Comparison of ENCODE assay signal across 12 cellular contexts in the genomic region with DNA sequence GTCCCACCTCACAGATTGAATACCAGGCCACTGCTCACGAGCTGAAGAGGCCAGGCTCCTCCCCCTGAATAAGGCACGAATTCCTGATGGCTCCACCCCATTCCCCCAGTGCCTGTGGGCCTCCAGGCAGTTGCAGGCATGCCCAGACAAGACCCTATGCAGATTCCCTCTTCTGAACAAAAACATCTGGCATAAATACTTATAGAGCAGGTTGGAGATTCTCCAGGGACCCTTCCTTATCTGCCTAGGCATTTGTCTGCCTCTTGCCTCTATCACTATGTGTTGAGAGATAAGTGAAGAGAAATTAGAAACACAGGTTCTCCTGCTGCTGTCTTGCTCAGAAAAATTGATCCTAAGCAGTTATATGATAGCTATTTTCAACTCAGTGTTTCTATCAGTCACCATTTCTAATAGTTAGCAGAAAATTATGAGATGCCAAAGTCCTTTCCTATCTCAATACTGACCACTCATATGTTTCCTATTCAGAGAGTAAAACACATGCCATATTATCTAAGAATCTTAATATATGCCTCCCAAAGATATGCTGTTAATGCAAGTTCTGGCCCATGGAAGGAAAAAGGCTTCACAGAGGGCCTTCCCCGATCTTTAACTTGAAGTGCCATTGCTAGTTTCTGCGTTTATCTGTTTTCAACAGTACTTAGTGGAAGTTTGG.
DNase-seq lines count a peak whose midpoint lies in the region; ATAC-seq, FAIRE-seq and TF ChIP-seq lines count a peak whose summit lies in the region.
"Had no signal": no experiment of that assay in that cellular context is flagged by ENCODE, and none has a peak within 500 bp of the region (broad histone marks: within the 10 kb centered on the region; RNA-seq: fewer than 3 reads in every experiment).

No MANE protein-coding gene starts in this region.

- WGBS in GM23248 (ENCODE audit: low coverage in 1 of 2, low lambda C conversion rate in 2 of 2, missing lambda C conversion rate in 2 of 2), 2 experiments = 67 to 70% methylated on average over 4 of the region's 4 CpGs

- H3K4me3 Mint-ChIP-seq in GM23338 = no peak overlapping the region
- no peak overlapping the region for H3K4me3 Mint-ChIP-seq in mesothelial cell of epicardium

- no peak for FAIRE-seq in bronchial epithelial cell (lab: Jason Lieb, UNC)

- H3K9ac ChIP-seq in GM23248 = no peak overlapping the region

- TF ChIP-seq CTCF in GM23338 (conservative IDR thresholded peaks at IDR 0.05; ENCODE audit: low read depth in 2 of 2) = no peak
- no peak for TF ChIP-seq CTCF in bronchial epithelial cell (IDR thresholded peaks at IDR 0.05; ENCODE audit: insufficient read depth, low read length, severe bottlenecking)
- no peak for TF ChIP-seq CTCF in mesothelial cell of epicardium (IDR thresholded peaks at IDR 0.05; ENCODE audit: unreplicated experiment)

- peak; percentile 34; the same call in 2 of the 3 replicates for ATAC-seq in GM23338
- ATAC-seq: mucosa of descending colon had no signal

- H3K4me1 Mint-ChIP-seq in GM23338 (peaks cover 18% of the 10 kb centered on the region; the same call in 2 of the 3 replicates), mesothelial cell of epicardium (peaks cover 29% of the 10 kb centered on the region)

- H2AFZ ChIP-seq in GM23338 = 0 out of 2 replicates have a peak overlapping the region, but pooled peaks have one; percentile 23
- H2AFZ ChIP-seq in GM23248 = no peak overlapping the region

- no peaks in the 10 kb centered on the region for H3K27me3 ChIP-seq in GM23338 (ENCODE audit: insufficient read depth)
- H3K27me3 ChIP-seq in bronchial epithelial cell (ENCODE audit: control insufficient read depth, insufficient read depth, low read length) = no peaks in the 10 kb centered on the region
- H3K27me3 ChIP-seq in GM23248 (replicated peaks; ENCODE audit: insufficient read depth) = peaks cover 26% of the 10 kb centered on the region
- H3K27me3 ChIP-seq: Peyer's patch had no signal

- H3K79me2 ChIP-seq in GM23338 (replicated peaks; ENCODE audit: insufficient read depth) (no peaks in the 10 kb centered on the region), GM23248 (ENCODE audit: insufficient read depth) (no peaks in the 10 kb centered on the region)

- in situ Hi-C loops in GM23248 (cut with MboI) = no loop called here

- DNase-seq in GM23338 (ENCODE audit: low spot score) (peak; percentile 49), NCI-H2171 treated with DMSO at 0.1 percent for 48 hours (lab: John Stamatoyannopoulos, UW) (peak; percentile 95), bronchial epithelial cell (ENCODE audit: low read depth) (peak; percentile 65), mesothelial cell of epicardium (ENCODE audit: low spot score in 2 of 2, unreplicated experiment in 2 of 2) (peak in 1 of 2 experiments; percentile 22), NCI-H1436 (lab: John Stamatoyannopoulos, UW) (no peak), foreskin melanocyte (no peak), GM23248 (no peak)
- DNase-seq: activated CD8-positive, alpha-beta memory T cell treated with anti-CD3 and anti-CD28 coated beads for 24 hours; mucosa of descending colon; NCI-H2029 treated with DMSO at 0.1 percent for 48 hours; Peyer's patch; T1000 had no signal

- H3K27ac ChIP-seq in GM23338 (ENCODE audit: low read depth) = 0 out of 2 replicates have a peak overlapping the region, but pooled peaks have one; percentile 45
- H3K27ac ChIP-seq in GM23248 = no peak overlapping the region
- H3K27ac ChIP-seq: Peyer's patch had no signal

- H3K27me3 Mint-ChIP-seq in GM23338 (ENCODE audit: insufficient read depth, low read depth, poor library complexity) = peaks cover 6% of the 10 kb centered on the region
- no peaks in the 10 kb centered on the region for H3K27me3 Mint-ChIP-seq in mesothelial cell of epicardium (ENCODE audit: low read depth)

- no peaks in the 10 kb centered on the region for H4K20me1 ChIP-seq in GM23338 (replicated peaks; ENCODE audit: insufficient read depth)
- no peaks in the 10 kb centered on the region for H4K20me1 ChIP-seq in GM23248 (ENCODE audit: insufficient read depth)

- no peaks in the 10 kb centered on the region for H3K9me3 ChIP-seq in GM23248 (ENCODE audit: low read depth)
- H3K9me3 ChIP-seq: mucosa of descending colon, Peyer's patch had no signal

- H3K4me3 ChIP-seq in GM23338 (no peak overlapping the region), bronchial epithelial cell (ENCODE audit: low read depth, low read length) (no peak overlapping the region), GM23248 (no peak overlapping the region)
- H3K4me3 ChIP-seq: mucosa of descending colon, Peyer's patch had no signal

- H3K27ac Mint-ChIP-seq in GM23338 = peak overlapping the region; percentile 77; the same call in 1 of the 2 replicates
- peak overlapping the region; percentile 85 for H3K27ac Mint-ChIP-seq in mesothelial cell of epicardium

- H3K36me3 Mint-ChIP-seq in GM23338 (ENCODE audit: low read depth) (no peaks in the 10 kb centered on the region), mesothelial cell of epicardium (no peaks in the 10 kb centered on the region)

- H3K9me2 ChIP-seq in GM23338 (ENCODE audit: insufficient read depth) (no peaks in the 10 kb centered on the region), GM23248 (ENCODE audit: insufficient read depth) (no peaks in the 10 kb centered on the region)

- H3K9me3 Mint-ChIP-seq in GM23338 (no peaks in the 10 kb centered on the region), mesothelial cell of epicardium (peaks cover 7% of the 10 kb centered on the region)

- H3K4me1 ChIP-seq in GM23338 (ENCODE audit: insufficient read depth) (peaks cover 6% of the 10 kb centered on the region; the same call in 1 of the 2 replicates), GM23248 (ENCODE audit: insufficient read depth) (no peaks in the 10 kb centered on the region)
- H3K4me1 ChIP-seq: Peyer's patch had no signal

- H3K4me2 ChIP-seq in GM23338 = no peak overlapping the region
- H3K4me2 ChIP-seq in GM23248 (ENCODE audit: unreplicated experiment) = no peak overlapping the region

- no peaks in the 10 kb centered on the region for H3F3A ChIP-seq in GM23338 (replicated peaks; ENCODE audit: low read depth)
- no peaks in the 10 kb centered on the region for H3F3A ChIP-seq in GM23248 (ENCODE audit: insufficient read depth)

- no peaks in the 10 kb centered on the region for H3K36me3 ChIP-seq in GM23338 (ENCODE audit: insufficient read depth)
- no peaks in the 10 kb centered on the region for H3K36me3 ChIP-seq in bronchial epithelial cell (ENCODE audit: control insufficient read depth, insufficient read depth, low read length)
- no peaks in the 10 kb centered on the region for H3K36me3 ChIP-seq in GM23248 (ENCODE audit: low read depth)
- H3K36me3 ChIP-seq: Peyer's patch had no signal

TF ChIP-seq in GM23338, 12 proteins besides CTCF, POLR2A, EP300 and RAD21 (continues in another document):
- TF ChIP-seq REST (IDR thresholded peaks at IDR 0.05; ENCODE audit: unreplicated experiment) = no peak
- TF ChIP-seq ZNF114 (CRISPR knock-in tag; IDR thresholded peaks at IDR 0.05) = no peak
- TF ChIP-seq CREB1 (CRISPR knock-in tag; IDR thresholded peaks at IDR 0.05; ENCODE audit: low read depth) = no peak
- TF ChIP-seq POLR2AphosphoS5 (IDR thresholded peaks at IDR 0.05; ENCODE audit: low read depth) = no peak

Comparison
In these comparisons a context has a peak if more than half of its experiments do, and no peak if none do; other contexts are left out.
1. DNase-seq: peak in GM23338 (single experiment), NCI-H2171 treated with DMSO at 0.1 percent for 48 hours (single experiment) and bronchial epithelial cell (single experiment); none in NCI-H1436 (single experiment), foreskin melanocyte (single experiment) and GM23248 (single experiment).